In the genomic region with DNA sequence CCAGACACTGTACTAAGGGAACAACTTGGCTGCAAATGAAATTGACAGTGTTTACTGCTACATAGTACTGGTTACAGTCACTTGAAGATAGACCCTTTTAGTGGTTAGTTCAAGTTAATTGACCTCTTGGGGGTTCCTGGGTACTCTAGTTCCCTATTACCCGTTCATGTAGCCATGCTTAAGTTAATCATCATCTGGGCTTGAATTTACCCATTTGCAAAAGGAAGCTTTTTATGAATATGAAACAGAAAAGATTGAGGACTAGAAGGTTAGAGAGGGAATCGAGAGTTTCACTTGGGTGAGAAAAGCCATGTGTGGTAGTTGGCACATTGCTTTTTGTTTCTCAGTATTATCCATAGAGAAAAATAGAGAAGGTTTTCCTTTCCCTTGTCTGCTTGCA, we compare ENCODE assay signal across 15 cellular contexts. TPM values are rescaled to one million over a fixed set of nuclear protein-coding genes. Genes with fewer than 3 reads are reported as not detected.
DNase-seq lines count a peak whose midpoint lies in the region; ATAC-seq and TF ChIP-seq lines count a peak whose summit lies in the region.
"Had no signal": no experiment of that assay in that cellular context is flagged by ENCODE, and none has a peak within 500 bp of the region (broad histone marks: within the 10 kb centered on the region; RNA-seq: fewer than 3 reads in every experiment).

No MANE protein-coding gene starts in this region.

- no peak for DNase-seq in naive thymus-derived CD8-positive, alpha-beta T cell
- DNase-seq in activated naive CD4-positive, alpha-beta T cell treated with anti-CD3 and anti-CD28 coated beads, Interleukin-2, amount 10 ng/mL, durations not matched to agents 7 days and 5 days, result no peak
- no peak for DNase-seq in HFFc6
- DNase-seq in activated CD8-positive, alpha-beta memory T cell treated with anti-CD3 and anti-CD28 coated beads, Interleukin-2, amount 10 ng/mL, durations not matched to agents 7 days and 5 days, result no peak
- DNase-seq: activated naive CD4-positive, alpha-beta T cell treated with anti-CD3 and anti-CD28 coated beads for 36 hours; left ventricle myocardium inferior; NCI-H1417; NCI-H510A; right lobe of liver; T-helper 9 cell had no signal

- ATAC-seq in GM18520 (IDR thresholded peaks at IDR 0.05; ENCODE audit: unreplicated experiment) (peak; percentile 33), GM21515 (IDR thresholded peaks at IDR 0.05; ENCODE audit: unreplicated experiment) (peak; percentile 33), HG03097 (IDR thresholded peaks at IDR 0.05; ENCODE audit: low FRiP score, unreplicated experiment) (peak; percentile 41)
- ATAC-seq in naive thymus-derived CD8-positive, alpha-beta T cell, result no peak
- no peak for ATAC-seq in activated CD8-positive, alpha-beta memory T cell treated with anti-CD3 and anti-CD28 coated beads, Interleukin-2, amount 10 ng/mL, durations not matched to agents 7 days and 5 days
- ATAC-seq: right lobe of liver had no signal

- H3K4me3 Mint-ChIP-seq in naive thymus-derived CD8-positive, alpha-beta T cell, result peak overlapping the region in 4 of 10 donors; percentile 1 to 91 (median 88)
- H3K4me3 Mint-ChIP-seq in activated naive CD4-positive, alpha-beta T cell treated with anti-CD3 and anti-CD28 coated beads, Interleukin-2, amount 10 ng/mL, durations not matched to agents 7 days and 5 days, result no peak overlapping the region
- no peak overlapping the region for H3K4me3 Mint-ChIP-seq in HFFc6
- H3K4me3 Mint-ChIP-seq in activated CD8-positive, alpha-beta memory T cell treated with anti-CD3 and anti-CD28 coated beads, Interleukin-2, amount 10 ng/mL, durations not matched to agents 7 days and 5 days, result no peak overlapping the region
- H3K4me3 Mint-ChIP-seq: activated naive CD4-positive, alpha-beta T cell treated with anti-CD3 and anti-CD28 coated beads for 36 hours had no signal

- H3K27ac ChIP-seq in OCI-LY3 (ENCODE audit: low read length), result no peak overlapping the region
- H3K27ac ChIP-seq: left ventricle myocardium inferior, right lobe of liver had no signal

- H3K4me1 Mint-ChIP-seq in naive thymus-derived CD8-positive, alpha-beta T cell, result peaks cover 25 to 40% (median 37%) of the 10 kb centered on the region in 4 donors
- H3K4me1 Mint-ChIP-seq in activated naive CD4-positive, alpha-beta T cell treated with anti-CD3 and anti-CD28 coated beads, Interleukin-2, amount 10 ng/mL, durations not matched to agents 7 days and 5 days, result peaks cover 33% of the 10 kb centered on the region
- H3K4me1 Mint-ChIP-seq in HFFc6 (ENCODE audit: low read depth), result peaks cover 32% of the 10 kb centered on the region
- peaks cover 35% of the 10 kb centered on the region for H3K4me1 Mint-ChIP-seq in activated CD8-positive, alpha-beta memory T cell treated with anti-CD3 and anti-CD28 coated beads, Interleukin-2, amount 10 ng/mL, durations not matched to agents 7 days and 5 days

- CTCF ChIA-PET in activated naive CD4-positive, alpha-beta T cell treated with anti-CD3 and anti-CD28 coated beads, Interleukin-2, amount 10 ng/mL, durations not matched to agents 7 days and 5 days (lab: Charles Lee), result interaction anchor here (1.7 to 2.4 kb wide), 2 partner anchors 13 to 165 kb away, joined by 5 to 16 read pairs; no protein-coding TSS in a partner anchor
- CTCF ChIA-PET in activated CD8-positive, alpha-beta memory T cell treated with anti-CD3 and anti-CD28 coated beads, Interleukin-2, amount 10 ng/mL, durations not matched to agents 7 days and 5 days (lab: Charles Lee), result interaction anchor here (1.4 to 1.8 kb wide), 2 partner anchors 13 to 154 kb away, joined by 3 to 7 read pairs; no protein-coding TSS in a partner anchor

- peaks cover 0 to 3% (median 0%) of the 10 kb centered on the region in 5 donors for H3K27me3 Mint-ChIP-seq in naive thymus-derived CD8-positive, alpha-beta T cell
- peaks cover 15% of the 10 kb centered on the region for H3K27me3 Mint-ChIP-seq in activated naive CD4-positive, alpha-beta T cell treated with anti-CD3 and anti-CD28 coated beads, Interleukin-2, amount 10 ng/mL, durations not matched to agents 7 days and 5 days
- H3K27me3 Mint-ChIP-seq in HFFc6 (ENCODE audit: insufficient read depth), result peaks cover 2% of the 10 kb centered on the region; the same call in 1 of the 2 replicates
- peaks cover 6% of the 10 kb centered on the region for H3K27me3 Mint-ChIP-seq in activated CD8-positive, alpha-beta memory T cell treated with anti-CD3 and anti-CD28 coated beads, Interleukin-2, amount 10 ng/mL, durations not matched to agents 7 days and 5 days

- peaks cover 25% of the 10 kb centered on the region for H3K79me2 ChIP-seq in OCI-LY3 (ENCODE audit: low read length)

- TF ChIP-seq CTCF in OCI-LY3 (IDR thresholded peaks at IDR 0.05; ENCODE audit: low read depth, low read length), result no peak
- no peak for TF ChIP-seq CTCF in HFFc6 (IDR thresholded peaks at IDR 0.05)

- POLR2A ChIA-PET in naive thymus-derived CD8-positive, alpha-beta T cell (lab: Charles Lee), result interaction anchor here (0.9 to 2.9 kb wide), 2 partner anchors 30 to 92 kb away, joined by 3 to 8 read pairs; a partner anchor contains a TSS

- peaks cover 0 to 46% (median 2%) of the 10 kb centered on the region in 3 donors for H3K36me3 Mint-ChIP-seq in naive thymus-derived CD8-positive, alpha-beta T cell
- H3K36me3 Mint-ChIP-seq in activated naive CD4-positive, alpha-beta T cell treated with anti-CD3 and anti-CD28 coated beads, Interleukin-2, amount 10 ng/mL, durations not matched to agents 7 days and 5 days, result peaks cover 29% of the 10 kb centered on the region
- H3K36me3 Mint-ChIP-seq in HFFc6 (ENCODE audit: low read depth), result peaks cover 5% of the 10 kb centered on the region
- peaks cover 13% of the 10 kb centered on the region for H3K36me3 Mint-ChIP-seq in activated CD8-positive, alpha-beta memory T cell treated with anti-CD3 and anti-CD28 coated beads, Interleukin-2, amount 10 ng/mL, durations not matched to agents 7 days and 5 days

- H3K4me1 ChIP-seq in OCI-LY3 (ENCODE audit: low read length), result peaks cover 32% of the 10 kb centered on the region

- H3K9me3 Mint-ChIP-seq in naive thymus-derived CD8-positive, alpha-beta T cell, result no peaks in the 10 kb centered on the region
- H3K9me3 Mint-ChIP-seq in activated naive CD4-positive, alpha-beta T cell treated with anti-CD3 and anti-CD28 coated beads, Interleukin-2, amount 10 ng/mL, durations not matched to agents 7 days and 5 days, result no peaks in the 10 kb centered on the region
- H3K9me3 Mint-ChIP-seq in HFFc6, result no peaks in the 10 kb centered on the region
- no peaks in the 10 kb centered on the region for H3K9me3 Mint-ChIP-seq in activated CD8-positive, alpha-beta memory T cell treated with anti-CD3 and anti-CD28 coated beads, Interleukin-2, amount 10 ng/mL, durations not matched to agents 7 days and 5 days (ENCODE audit: low read depth)
- H3K9me3 Mint-ChIP-seq: activated naive CD4-positive, alpha-beta T cell treated with anti-CD3 and anti-CD28 coated beads for 36 hours had no signal

- peak overlapping the region; percentile 5; the same call in 1 of the 2 replicates for H3K4me2 ChIP-seq in OCI-LY3 (ENCODE audit: low read length)

- H3K27me3 ChIP-seq in OCI-LY3 (ENCODE audit: low read depth, low read length), result no peaks in the 10 kb centered on the region
- H3K27me3 ChIP-seq: right lobe of liver had no signal

- H3K9me3 ChIP-seq in OCI-LY3 (ENCODE audit: insufficient read depth, low read length), result no peaks in the 10 kb centered on the region
- H3K9me3 ChIP-seq: HAP-1, left ventricle myocardium inferior, right lobe of liver had no signal

- peaks cover 18% of the 10 kb centered on the region for H3K36me3 ChIP-seq in OCI-LY3 (replicated peaks; ENCODE audit: low read depth, low read length)

- no peak overlapping the region for H2AFZ ChIP-seq in OCI-LY3 (ENCODE audit: low read depth, low read length)

- no peak overlapping the region for H3K27ac Mint-ChIP-seq in naive thymus-derived CD8-positive, alpha-beta T cell
- H3K27ac Mint-ChIP-seq in activated naive CD4-positive, alpha-beta T cell treated with anti-CD3 and anti-CD28 coated beads, Interleukin-2, amount 10 ng/mL, durations not matched to agents 7 days and 5 days, result no peak overlapping the region
- no peak overlapping the region for H3K27ac Mint-ChIP-seq in HFFc6
- H3K27ac Mint-ChIP-seq in activated CD8-positive, alpha-beta memory T cell treated with anti-CD3 and anti-CD28 coated beads, Interleukin-2, amount 10 ng/mL, durations not matched to agents 7 days and 5 days, result no peak overlapping the region
- H3K27ac Mint-ChIP-seq: activated naive CD4-positive, alpha-beta T cell treated with anti-CD3 and anti-CD28 coated beads for 36 hours had no signal

- peaks cover 5% of the 10 kb centered on the region; the same call in 1 of the 2 replicates for H4K20me1 ChIP-seq in OCI-LY3 (ENCODE audit: insufficient read depth, low read length)

- H3K4me3 ChIP-seq in OCI-LY3 (ENCODE audit: low read length), result no peak overlapping the region
- H3K4me3 ChIP-seq: HAP-1, left ventricle myocardium inferior, right lobe of liver had no signal

- no peak overlapping the region for H3K9ac ChIP-seq in OCI-LY3 (ENCODE audit: low read length)

RNA-seq across cellular contexts. Expression of a gene that starts 2.7 kb away (rescaled TPM):
- total RNA-seq in naive thymus-derived CD8-positive, alpha-beta T cell, result 100 to 1,000 TPM; 102 to 103 TPM
- 10 to 100 TPM; 36.7 to 65.0 (median 52.9) TPM for polyA plus RNA-seq in naive thymus-derived CD8-positive, alpha-beta T cell
- 10 to 100 TPM; 55.6 to 68.3 (median 62.1) TPM for total RNA-seq in HFFc6 (2021; fragmentation: NEBNext Ultra II Directional; extraction: Animal tissue kit (Norgen Biotek cat#: 25700))
- total RNA-seq in activated CD8-positive, alpha-beta memory T cell treated with anti-CD3 and anti-CD28 coated beads, Interleukin-2, amount 10 ng/mL, durations not matched to agents 7 days and 5 days, result 10 to 100 TPM; 50.0 to 51.8 TPM

RNA-seq across cellular contexts. Expression of a gene that starts 30.8 kb away (rescaled TPM):
- total RNA-seq in naive thymus-derived CD8-positive, alpha-beta T cell, result 10 to 100 TPM; 13.4 to 16.4 TPM
- 1 to 10 TPM; 2.7 to 5.8 (median 5.5) TPM for polyA plus RNA-seq in naive thymus-derived CD8-positive, alpha-beta T cell
- total RNA-seq in HFFc6 (2021; fragmentation: NEBNext Ultra II Directional; extraction: Animal tissue kit (Norgen Biotek cat#: 25700)), result 1 to 10 TPM; 5.3 to 7.1 (median 5.9) TPM
- total RNA-seq in activated CD8-positive, alpha-beta memory T cell treated with anti-CD3 and anti-CD28 coated beads, Interleukin-2, amount 10 ng/mL, durations not matched to agents 7 days and 5 days, result 10 to 100 TPM; 10.5 to 11.8 TPM

Comparison
In these comparisons a context has a peak if more than half of its experiments do, and no peak if none do; other contexts are left out.
1. ATAC-seq: peak in GM18520 (single experiment), GM21515 (single experiment) and HG03097 (single experiment); none in naive thymus-derived CD8-positive, alpha-beta T cell (0 of 2) and activated CD8-positive, alpha-beta memory T cell treated with anti-CD3 and anti-CD28 coated beads, Interleukin-2, amount 10 ng/mL, durations not matched to agents 7 days and 5 days (single experiment).